ENCODE assay signal across 10 cellular contexts in the genomic region with DNA sequence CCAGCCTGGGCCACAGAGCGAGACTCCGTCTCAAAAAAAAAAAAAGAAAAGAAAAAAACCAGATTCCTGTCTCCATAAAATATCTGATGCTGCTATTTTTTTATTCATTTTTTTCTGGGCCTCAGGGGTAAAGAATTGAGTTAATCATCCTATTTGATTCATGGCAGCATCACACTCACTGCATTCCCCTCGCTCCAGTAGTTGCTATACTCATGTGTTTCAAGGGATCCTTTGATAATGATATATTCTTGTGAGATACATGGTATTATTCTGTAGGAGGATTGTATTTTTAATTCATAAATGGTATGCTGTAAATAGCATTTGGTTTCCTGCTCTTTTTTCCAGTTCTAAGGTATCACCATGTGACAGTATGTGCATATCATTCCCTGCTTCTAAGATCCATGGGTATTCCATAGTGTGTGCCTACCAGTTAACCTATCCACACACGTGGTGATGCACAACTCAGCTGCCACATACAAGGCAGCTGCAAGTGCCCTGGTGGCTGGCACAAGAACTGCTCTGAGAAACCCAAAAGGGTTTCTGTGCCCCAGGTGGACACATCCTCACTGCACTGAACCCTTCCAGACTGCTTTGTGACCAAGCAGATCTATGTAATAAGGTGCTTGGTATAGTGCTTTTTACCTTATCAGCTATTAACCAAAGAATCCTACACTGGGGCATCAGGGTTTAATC.
DNase-seq lines count a peak whose midpoint lies in the region; ATAC-seq and TF ChIP-seq lines count a peak whose summit lies in the region.
"Had no signal": no experiment of that assay in that cellular context is flagged by ENCODE, and none has a peak within 500 bp of the region (broad histone marks: within the 10 kb centered on the region; RNA-seq: fewer than 3 reads in every experiment).

No MANE protein-coding gene starts in this region.

- no peak overlapping the region for H3K18ac ChIP-seq in mesendoderm (ENCODE audit: low read length)

- no peaks in the 10 kb centered on the region for H3K9me3 ChIP-seq in right cardiac atrium (ENCODE audit: control insufficient read depth, low read length)

- 0 out of 2 replicates have a peak, but pooled peaks have one; percentile 19 for TF ChIP-seq CTCF in BJ (IDR thresholded peaks at IDR 0.05; ENCODE audit: insufficient read depth, low read depth, low read length)
- peak; percentile 21 for TF ChIP-seq CTCF in astrocyte of the cerebellum (IDR thresholded peaks at IDR 0.05; ENCODE audit: low read depth, low read length, missing control alignments)

- H3K9ac ChIP-seq in mesendoderm (ENCODE audit: low read length): no peak overlapping the region

- no peak overlapping the region for H3K27ac ChIP-seq in mesendoderm (ENCODE audit: low read depth, low read length)
- no peak overlapping the region for H3K27ac ChIP-seq in right cardiac atrium (ENCODE audit: low read length)

- H2BK120ac ChIP-seq in mesendoderm (ENCODE audit: low read depth, low read length): no peak overlapping the region

- CTCF ChIA-PET in BJ (lab: Yijun Ruan, JAX) (interaction anchor here (0.6 kb wide), 1 partner anchor 509 kb away, joined by 4 read pairs; no protein-coding TSS in a partner anchor), HEK293T (lab: Yijun Ruan, JAX) (no interaction called here)

- H3K23ac ChIP-seq in mesendoderm (ENCODE audit: low read length): no peak overlapping the region

- no peak overlapping the region for H2BK15ac ChIP-seq in mesendoderm (replicated peaks; ENCODE audit: low read depth)

- H3K4me3 ChIP-seq in BJ (ENCODE audit: low read depth, low read length): no peak overlapping the region
- H3K4me3 ChIP-seq in astrocyte of the cerebellum (ENCODE audit: low read depth, low read length): no peak overlapping the region
- H3K4me3 ChIP-seq in mesendoderm (ENCODE audit: low read length): no peak overlapping the region
- H3K4me3 ChIP-seq in right cardiac atrium (ENCODE audit: low read length): no peak overlapping the region

- POLR2A ChIA-PET in BJ (lab: Charles Lee): no interaction called here
- POLR2A ChIA-PET in HEK293T (lab: Yijun Ruan, JAX): no interaction called here

- H3K56ac ChIP-seq in mesendoderm (ENCODE audit: low read length): no peak overlapping the region

- no peaks in the 10 kb centered on the region for H3K79me2 ChIP-seq in mesendoderm (ENCODE audit: control insufficient read depth, insufficient read depth, low read length)

- no peak overlapping the region for H2BK5ac ChIP-seq in mesendoderm (ENCODE audit: low read length)

- H3K27me3 ChIP-seq in BJ (ENCODE audit: control insufficient read depth, insufficient read depth, low read length) (no peaks in the 10 kb centered on the region), mesendoderm (ENCODE audit: insufficient read depth, low read length, poor library complexity) (no peaks in the 10 kb centered on the region), right cardiac atrium (ENCODE audit: control insufficient read depth, insufficient read depth) (no peaks in the 10 kb centered on the region)

- H3K79me1 ChIP-seq in mesendoderm (ENCODE audit: low read length): no peaks in the 10 kb centered on the region

- no CpG with 5 or more reads among the region's 4 CpGs for WGBS in mesendoderm (ENCODE audit: extremely low coverage, insufficient coverage, low lambda C conversion rate)
- 90% methylated on average over 4 of the region's 4 CpGs for WGBS in right cardiac atrium

- no peak overlapping the region for H4K8ac ChIP-seq in mesendoderm (ENCODE audit: low read depth, low read length)

- no peaks in the 10 kb centered on the region for H3K4me1 ChIP-seq in mesendoderm (ENCODE audit: control insufficient read depth, low read depth, low read length)
- H3K4me1 ChIP-seq in right cardiac atrium (ENCODE audit: control insufficient read depth, insufficient read depth, low read length): peaks cover under 1% of the 10 kb centered on the region

- H3K36me3 ChIP-seq in BJ (ENCODE audit: control insufficient read depth, insufficient read depth, low read length) (no peaks in the 10 kb centered on the region), mesendoderm (ENCODE audit: control insufficient read depth, insufficient read depth, low read length) (no peaks in the 10 kb centered on the region)

- in situ Hi-C loops in astrocyte of the cerebellum (cut with HindIII; ENCODE audit: low sequenced_read_pairs): no loop called here

- H3K4ac ChIP-seq in mesendoderm (ENCODE audit: low read depth, low read length): no peak overlapping the region

- intact Hi-C loops in right cardiac atrium (cut with DNase I): no loop called here

- no peak overlapping the region for H3K4me2 ChIP-seq in mesendoderm (ENCODE audit: low read length)

- DNase-seq in BJ (ENCODE audit: low read depth) (no peak), HEK293T (ENCODE audit: extremely low spot score) (peak; percentile 30), astrocyte of the cerebellum (ENCODE audit: low read depth) (no peak), mesendoderm (peak; percentile 44), HPDE6-E6E7 (ENCODE audit: extremely low spot score) (no peak), right cardiac atrium (no peak)
- no peak for DNase-seq in effector CD4-positive, alpha-beta T cell
- DNase-seq: activated naive CD8-positive, alpha-beta T cell treated with anti-CD3 and anti-CD28 coated beads, Interleukin-2, amount 10 ng/mL, durations not matched to agents 7 days and 5 days; substantia nigra had no signal

- no peak overlapping the region for H2AK5ac ChIP-seq in mesendoderm (ENCODE audit: low read length)

- H4K5ac ChIP-seq in mesendoderm (ENCODE audit: low read length): no peak overlapping the region

- ATAC-seq in GM21825 (IDR thresholded peaks at IDR 0.05; ENCODE audit: unreplicated experiment): no peak
- ATAC-seq in right cardiac atrium: no peak

TF ChIP-seq in HEK293T, 16 proteins besides CTCF, POLR2A, EP300 and RAD21:
- TF ChIP-seq LEF1 (IDR thresholded peaks at IDR 0.05; ENCODE audit: borderline replicate concordance) (no peak), L3MBTL2 (conservative IDR thresholded peaks at IDR 0.05) (no peak), ARNT (IDR thresholded peaks at IDR 0.05) (no peak), FOXA1 (IDR thresholded peaks at IDR 0.05) (no peak), FOXK2 (IDR thresholded peaks at IDR 0.05) (no peak), SUZ12 (IDR thresholded peaks at IDR 0.05) (no peak), ZNF384 (IDR thresholded peaks at IDR 0.05) (no peak), NFRKB (IDR thresholded peaks at IDR 0.05) (no peak), FOXM1 (IDR thresholded peaks at IDR 0.05; ENCODE audit: borderline replicate concordance) (no peak), ELF4 (IDR thresholded peaks at IDR 0.05) (no peak), SP1 (IDR thresholded peaks at IDR 0.05) (no peak)
- TF ChIP-seq, protein P1, sequence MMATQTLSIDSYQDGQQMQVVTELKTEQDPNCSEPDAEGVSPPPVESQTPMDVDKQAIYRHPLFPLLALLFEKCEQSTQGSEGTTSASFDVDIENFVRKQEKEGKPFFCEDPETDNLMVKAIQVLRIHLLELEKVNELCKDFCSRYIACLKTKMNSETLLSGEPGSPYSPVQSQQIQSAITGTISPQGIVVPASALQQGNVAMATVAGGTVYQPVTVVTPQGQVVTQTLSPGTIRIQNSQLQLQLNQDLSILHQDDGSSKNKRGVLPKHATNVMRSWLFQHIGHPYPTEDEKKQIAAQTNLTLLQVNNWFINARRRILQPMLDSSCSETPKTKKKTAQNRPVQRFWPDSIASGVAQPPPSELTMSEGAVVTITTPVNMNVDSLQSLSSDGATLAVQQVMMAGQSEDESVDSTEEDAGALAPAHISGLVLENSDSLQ (IDR thresholded peaks at IDR 0.05): no peak

Comparison
In these comparisons a context has a peak if more than half of its experiments do, and no peak if none do; other contexts are left out.
1. DNase-seq: peak in HEK293T (single experiment) and mesendoderm (single experiment); none in BJ (single experiment), astrocyte of the cerebellum (single experiment), HPDE6-E6E7 (single experiment), effector CD4-positive, alpha-beta T cell (single experiment) and right cardiac atrium (0 of 3).